In the genomic region with DNA sequence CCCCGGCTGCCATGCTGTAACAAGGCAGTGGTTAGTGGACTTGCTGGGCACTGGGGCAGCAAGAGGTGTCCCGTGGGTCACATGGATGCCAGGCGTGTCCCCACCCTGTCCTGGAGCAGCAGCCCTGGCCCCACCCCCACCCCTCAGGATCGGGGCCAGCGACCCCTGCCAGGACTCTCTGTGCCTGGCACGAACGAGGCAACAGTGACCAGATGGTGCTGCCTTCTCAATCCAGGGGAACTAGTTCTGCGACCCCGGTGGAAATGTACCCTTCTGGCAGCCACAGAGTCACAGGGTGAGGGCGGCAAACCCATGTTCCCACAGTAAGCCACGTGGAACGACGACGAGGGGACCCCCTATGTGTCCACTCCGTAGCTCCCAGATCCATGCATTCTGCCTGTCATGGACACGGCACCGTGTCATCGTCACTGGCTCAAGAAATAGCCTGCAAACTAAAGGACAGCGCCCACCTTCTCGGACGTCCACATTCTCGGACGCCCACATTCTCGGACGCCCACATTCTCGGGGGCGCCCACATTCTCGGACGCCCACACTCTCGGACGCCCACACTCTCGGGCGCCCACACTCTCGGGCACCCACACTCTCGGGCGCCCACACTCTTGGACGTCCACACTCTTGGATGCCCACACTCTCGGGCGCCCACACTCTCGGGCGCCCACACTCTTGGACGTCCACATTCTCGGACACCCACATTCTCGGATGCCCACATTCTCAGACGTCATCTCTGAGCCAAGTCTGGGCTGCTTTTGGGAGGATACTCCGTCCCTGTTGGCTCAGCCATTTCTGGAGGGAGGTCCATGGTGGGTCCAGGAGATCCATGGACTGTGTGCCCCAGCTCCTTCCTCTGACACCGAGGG, we compare ENCODE assay signal across 1 cellular context.
TF ChIP-seq lines count a peak whose summit lies in the region.

No MANE protein-coding gene starts in this region.

TF ChIP-seq in HepG2, 621 proteins besides CTCF, POLR2A, EP300 and RAD21:
- TF ChIP-seq, protein P1, sequence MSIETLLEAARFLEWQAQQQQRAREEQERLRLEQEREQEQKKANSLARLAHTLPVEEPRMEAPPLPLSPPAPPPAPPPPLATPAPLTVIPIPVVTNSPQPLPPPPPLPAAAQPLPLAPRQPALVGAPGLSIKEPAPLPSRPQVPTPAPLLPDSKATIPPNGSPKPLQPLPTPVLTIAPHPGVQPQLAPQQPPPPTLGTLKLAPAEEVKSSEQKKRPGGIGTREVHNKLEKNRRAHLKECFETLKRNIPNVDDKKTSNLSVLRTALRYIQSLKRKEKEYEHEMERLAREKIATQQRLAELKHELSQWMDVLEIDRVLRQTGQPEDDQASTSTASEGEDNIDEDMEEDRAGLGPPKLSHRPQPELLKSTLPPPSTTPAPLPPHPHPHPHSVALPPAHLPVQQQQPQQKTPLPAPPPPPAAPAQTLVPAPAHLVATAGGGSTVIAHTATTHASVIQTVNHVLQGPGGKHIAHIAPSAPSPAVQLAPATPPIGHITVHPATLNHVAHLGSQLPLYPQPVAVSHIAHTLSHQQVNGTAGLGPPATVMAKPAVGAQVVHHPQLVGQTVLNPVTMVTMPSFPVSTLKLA (IDR thresholded peaks at IDR 0.05) = peak; percentile 16; the same call in 1 of the 2 replicates
- TF ChIP-seq ZNF44 (CRISPR knock-in tag; IDR thresholded peaks at IDR 0.05) = no peak
- TF ChIP-seq RFX3 (CRISPR knock-in tag; IDR thresholded peaks at IDR 0.05) = no peak
